17 cellular contexts compared by ENCODE assay signal in genomic region chr12:57179331-57180086, GRCh38. TPM values are rescaled to one million over a fixed set of nuclear protein-coding genes. Genes with fewer than 3 reads are reported as not detected.
A peak's percentile ranks its signal among the peaks of the same experiment; 100 is the strongest.
DNase-seq lines count a peak whose midpoint lies in the region; ATAC-seq and TF ChIP-seq lines count a peak whose summit lies in the region.
"Had no signal": no experiment of that assay in that cellular context is flagged by ENCODE, and none has a peak within 500 bp of the region (broad histone marks: within the 10 kb centered on the region; RNA-seq: fewer than 3 reads in every experiment).

No MANE protein-coding gene starts in this region.

- H3K4me3 ChIP-seq in breast epithelium (no peak overlapping the region), mammary epithelial cell (replicated peaks in 1 of 3; ENCODE audit: insufficient read depth in 1 of 3, low read depth in 2 of 3, low read length in 3 of 3) (no peak overlapping the region), neuronal stem cell (ENCODE audit: low read length in 2 of 2) (no peak overlapping the region)
- H3K4me3 ChIP-seq: GM23248 had no signal

- H3K18ac ChIP-seq in neuronal stem cell (ENCODE audit: low read length), result no peak overlapping the region

- no peaks in the 10 kb centered on the region for H3K79me2 ChIP-seq in mammary epithelial cell (ENCODE audit: insufficient read depth, low read length)

- no peak for TF ChIP-seq POLR2A in breast epithelium (IDR thresholded peaks at IDR 0.05)

- H4K91ac ChIP-seq in neuronal stem cell (ENCODE audit: low read depth, low read length, poor library complexity), result no peak overlapping the region

- H3K4me1 ChIP-seq in breast epithelium, result no peaks in the 10 kb centered on the region
- peaks cover 40% of the 10 kb centered on the region for H3K4me1 ChIP-seq in mammary epithelial cell (ENCODE audit: insufficient read depth, low read length)
- H3K4me1 ChIP-seq in neuronal stem cell (ENCODE audit: control insufficient read depth in 2 of 2, insufficient read depth in 1 of 2, low read depth in 1 of 2, low read length in 2 of 2), result no peaks in the 10 kb centered on the region

- H3K9ac ChIP-seq in mammary epithelial cell (ENCODE audit: insufficient read depth, low read length) (no peak overlapping the region), neuronal stem cell (ENCODE audit: low read depth, low read length, poor library complexity) (peak overlapping the region; percentile 50)
- H3K9ac ChIP-seq: GM23248 had no signal

- intact Hi-C loops in MCF 10A (cut with micrococcal nuclease), result no loop called here
- intact Hi-C loops in breast epithelium (cut with DNase I; ENCODE audit: low total_unique reads), result loop anchor here (5.0 kb wide), 2 partner anchors 107 to 907 kb away; no protein-coding TSS in a partner anchor
- intact Hi-C loops in mammary epithelial cell (cut with micrococcal nuclease), result loop anchor here (10.0 kb wide), 1 partner anchor 425 kb away; the partner anchor contains the start of gene PRIM1

- H3K27ac ChIP-seq in breast epithelium, result no peak overlapping the region
- H3K27ac ChIP-seq in mammary epithelial cell (ENCODE audit: insufficient read depth, low read depth, low read length), result no peak overlapping the region
- H3K27ac ChIP-seq in neuronal stem cell (replicated peaks; ENCODE audit: low read length), result no peak overlapping the region
- H3K27ac ChIP-seq: 22Rv1, GM23248 had no signal

- H3K4me3 Mint-ChIP-seq in MCF 10A (ENCODE audit: unreplicated experiment), result no peak overlapping the region
- H3K4me3 Mint-ChIP-seq: CD14-positive monocyte; CD8-positive, alpha-beta T cell had no signal

- H3K9me3 Mint-ChIP-seq in MCF 10A (ENCODE audit: unreplicated experiment), result no peaks in the 10 kb centered on the region
- H3K9me3 Mint-ChIP-seq: CD14-positive monocyte; CD8-positive, alpha-beta T cell had no signal

- peak overlapping the region; percentile 19 for H3K27ac Mint-ChIP-seq in MCF 10A (ENCODE audit: low read depth, unreplicated experiment)
- H3K27ac Mint-ChIP-seq: CD8-positive, alpha-beta T cell had no signal

- H2BK120ac ChIP-seq in neuronal stem cell (ENCODE audit: low read depth, low read length), result no peak overlapping the region

- no peak overlapping the region for H2BK15ac ChIP-seq in neuronal stem cell (ENCODE audit: low read length)

- no peak overlapping the region for H3K4ac ChIP-seq in neuronal stem cell (ENCODE audit: low read length)

- H3K27me3 ChIP-seq in breast epithelium (no peaks in the 10 kb centered on the region), mammary epithelial cell (ENCODE audit: insufficient read depth, low read length) (no peaks in the 10 kb centered on the region), neuronal stem cell (ENCODE audit: control insufficient read depth in 3 of 3, insufficient read depth in 3 of 3, low read depth in 1 of 3, low read length in 3 of 3) (no peaks in the 10 kb centered on the region)

- H2AFZ ChIP-seq in mammary epithelial cell (ENCODE audit: low read depth, low read length), result no peak overlapping the region
- no peak overlapping the region for H2AFZ ChIP-seq in neuronal stem cell (ENCODE audit: low read length)
- H2AFZ ChIP-seq: GM23248 had no signal

- H2BK12ac ChIP-seq in neuronal stem cell (ENCODE audit: low read length), result no peak overlapping the region

- H3K79me1 ChIP-seq in neuronal stem cell (ENCODE audit: low read depth, low read length), result peaks cover 11% of the 10 kb centered on the region

- H3K36me3 ChIP-seq in breast epithelium (no peaks in the 10 kb centered on the region), mammary epithelial cell (ENCODE audit: insufficient read depth, low read length) (no peaks in the 10 kb centered on the region), neuronal stem cell (replicated peaks in 1 of 2; ENCODE audit: control insufficient read depth in 2 of 2, insufficient read depth in 2 of 2, low read length in 2 of 2) (peaks cover 62 to 96% of the 10 kb centered on the region in 2 donors)

- H2BK5ac ChIP-seq in neuronal stem cell (ENCODE audit: low read length), result no peak overlapping the region

- no peak overlapping the region for H3K23ac ChIP-seq in neuronal stem cell (ENCODE audit: low read depth, low read length, poor library complexity)

- H2AK5ac ChIP-seq in neuronal stem cell (ENCODE audit: low read depth, low read length), result no peak overlapping the region

- CTCF ChIA-PET in MCF 10A (lab: Yijun Ruan, JAX) (interaction anchor here (0.6 to 15.4 kb wide), 4 partner anchors 42 to 110 kb away, joined by 3 to 530 read pairs (median 24); partner anchors contain the start of genes LRP1 and STAT6), mammary epithelial cell (lab: Charles Lee; ENCODE audit: low non-redundant PET) (no interaction called here)

- no peak for ATAC-seq in HG02840 (IDR thresholded peaks at IDR 0.05; ENCODE audit: low FRiP score, unreplicated experiment)
- ATAC-seq: CD8-positive, alpha-beta T cell had no signal

- BruUV-seq in MCF 10A (replicated peaks; lab: Mats Ljungman, UMichigan) (no TSS peak), mammary epithelial cell (replicated peaks; lab: Mats Ljungman, UMichigan) (TSS peak; percentile 60)

- peaks cover 32% of the 10 kb centered on the region for H3K4me1 Mint-ChIP-seq in MCF 10A (ENCODE audit: insufficient read depth, unreplicated experiment)

- POLR2A ChIA-PET in MCF 10A (lab: Yijun Ruan, JAX), result interaction anchor here (0.8 to 1.4 kb wide), 3 partner anchors 55 to 84 kb away, joined by 3 to 4 read pairs (median 3); no protein-coding TSS in a partner anchor

- dilution Hi-C loops in mammary epithelial cell (cut with HindIII; ENCODE audit: low sequenced_read_pairs), result loop anchor here (10.0 kb wide), 1 partner anchor 55 kb away; a partner anchor contains a TSS

- TF ChIP-seq CTCF in MCF 10A (IDR thresholded peaks at IDR 0.05; ENCODE audit: unreplicated experiment), result no peak
- no peak for TF ChIP-seq CTCF in breast epithelium (IDR thresholded peaks at IDR 0.05)
- no peak for TF ChIP-seq CTCF in mammary epithelial cell (conservative IDR thresholded peaks at IDR 0.05 in 1 of 2, IDR thresholded peaks at IDR 0.05 in 1 of 2; ENCODE audit: extremely low read depth in 1 of 2, insufficient read depth in 1 of 2, low read depth in 1 of 2, low read length in 2 of 2)

- in situ Hi-C loops in mammary epithelial cell (cut with MboI; ENCODE audit: low sequenced_read_pairs in 2 of 2), result loop anchor here (5.0 to 10.0 kb wide), 4 partner anchors 57 to 175 kb away; partner anchors contain the start of genes NEMP1 (in 1 of the 2), STAT6 (in 1 of the 2) and ZBTB39 (in 1 of the 2)

- 89% methylated on average over 15 of the region's 27 CpGs for WGBS in mammary epithelial cell (ENCODE audit: low coverage, missing lambda C conversion rate)
- no CpG with 5 or more reads among the region's 27 CpGs for WGBS in neuronal stem cell (ENCODE audit: extremely low coverage in 2 of 2, insufficient read length in 2 of 2, insufficient replicate concordance in 1 of 2), 2 donors

- H4K8ac ChIP-seq in neuronal stem cell (ENCODE audit: low read depth, low read length), result no peak overlapping the region

- peaks cover 30% of the 10 kb centered on the region for H3K36me3 Mint-ChIP-seq in MCF 10A (ENCODE audit: insufficient read depth, unreplicated experiment)
- H3K36me3 Mint-ChIP-seq: CD8-positive, alpha-beta T cell had no signal

- H4K20me1 ChIP-seq in mammary epithelial cell (ENCODE audit: insufficient read depth, low read length), result no peaks in the 10 kb centered on the region

- H3K9me3 ChIP-seq in breast epithelium, result no peaks in the 10 kb centered on the region
- no peaks in the 10 kb centered on the region for H3K9me3 ChIP-seq in mammary epithelial cell (replicated peaks; ENCODE audit: insufficient read depth, low read length)
- no peaks in the 10 kb centered on the region for H3K9me3 ChIP-seq in neuronal stem cell (replicated peaks in 1 of 2; ENCODE audit: control insufficient read depth in 2 of 2, insufficient read depth in 1 of 2, low read depth in 1 of 2, low read length in 2 of 2)

- H3K4me2 ChIP-seq in mammary epithelial cell (ENCODE audit: insufficient read depth, low read depth, low read length) (no peak overlapping the region), neuronal stem cell (ENCODE audit: insufficient read depth, low read length, poor library complexity, severe bottlenecking) (no peak overlapping the region)

- no peaks in the 10 kb centered on the region for H3K27me3 Mint-ChIP-seq in MCF 10A (ENCODE audit: insufficient read depth, unreplicated experiment)

- H3K14ac ChIP-seq in neuronal stem cell (ENCODE audit: low read length), result no peak overlapping the region

- DNase-seq in MCF 10A (ENCODE audit: unreplicated experiment), result no peak
- no peak for DNase-seq in breast epithelium (ENCODE audit: low spot score in 2 of 2)
- DNase-seq in mammary epithelial cell, result no peak
- DNase-seq in neuronal stem cell (ENCODE audit: low spot score), result no peak
- no peak for DNase-seq in NCI-H1048 (lab: John Stamatoyannopoulos, UW)
- no peak for DNase-seq in NCI-H2029 treated with DMSO at 0.1 percent for 48 hours (lab: John Stamatoyannopoulos, UW)
- DNase-seq: CD8-positive, alpha-beta T cell; DMS53; GF-D8; GM23248; H7 had no signal

RNA-seq across cellular contexts. Expression of gene LRP1-AS, which starts 32.1 kb away (rescaled TPM):
- total RNA-seq in MCF 10A (2022) (not detected in 2 replicates), breast epithelium (not detected), mammary epithelial cell (not detected)
- not detected for polyA plus RNA-seq in mammary epithelial cell
- polyA minus RNA-seq in mammary epithelial cell, result not detected
- not detected for polyA plus RNA-seq in neuronal stem cell (2013, experiment 1 of 2)
- polyA plus RNA-seq in neuronal stem cell (2013, experiment 2 of 2), result not detected
- total RNA-seq: A673; CD8-positive, alpha-beta T cell; GM23248; H7; HT1080 had no signal
- polyA plus RNA-seq: BJ had no signal

RNA-seq across cellular contexts. Expression of gene NXPH4, which starts 37.1 kb away (rescaled TPM):
- total RNA-seq in MCF 10A (2022) (2.2 and 2.8 TPM in 2 replicates), breast epithelium (under 1 TPM in 1 of 3 donors, not detected in 2; 0.33 TPM), mammary epithelial cell (1 to 10 TPM in 1 of 2 donors, under 1 TPM in 1; 0.67 to 5.3 TPM)
- polyA plus RNA-seq in mammary epithelial cell, result 0.51 TPM
- polyA minus RNA-seq in mammary epithelial cell, result 0.41 TPM
- polyA plus RNA-seq in neuronal stem cell (2013, experiment 1 of 2), result 0.26 TPM
- 0.29 TPM for polyA plus RNA-seq in neuronal stem cell (2013, experiment 2 of 2)
- polyA plus RNA-seq: CD14-positive monocyte had no signal

RNA-seq across cellular contexts. Expression of gene SHMT2, which starts 50.0 kb away (rescaled TPM):
- total RNA-seq in MCF 10A (2022) (375 and 421 TPM in 2 replicates), breast epithelium (10 to 100 TPM; 37.9 to 63.3 (median 46.7) TPM), mammary epithelial cell (100 to 1,000 TPM; 266 to 337 TPM)
- polyA plus RNA-seq in mammary epithelial cell, result 285 TPM
- 190 TPM for polyA minus RNA-seq in mammary epithelial cell
- polyA plus RNA-seq in neuronal stem cell (2013, experiment 1 of 2), result 117 TPM
- polyA plus RNA-seq in neuronal stem cell (2013, experiment 2 of 2), result 112 TPM

RNA-seq across cellular contexts. Expression of gene LRP1, which starts 51.2 kb away (rescaled TPM):
- total RNA-seq in MCF 10A (2022) (18.9 and 25.3 TPM in 2 replicates), breast epithelium (100 to 1,000 TPM; 102 to 894 (median 240) TPM), mammary epithelial cell (10 to 100 TPM; 33.2 to 57.0 TPM)
- polyA plus RNA-seq in mammary epithelial cell, result 11.3 TPM
- 75.1 TPM for polyA minus RNA-seq in mammary epithelial cell
- polyA plus RNA-seq in neuronal stem cell (2013, experiment 1 of 2), result 13.3 TPM
- polyA plus RNA-seq in neuronal stem cell (2013, experiment 2 of 2), result 12.4 TPM
